ENCODE assay signal across 8 cellular contexts in genomic region chr14:89428556-89429196, GRCh38. TPM values are rescaled to one million over a fixed set of nuclear protein-coding genes. Genes with fewer than 3 reads are reported as not detected.
DNase-seq lines count a peak whose midpoint lies in the region; ATAC-seq, FAIRE-seq and TF ChIP-seq lines count a peak whose summit lies in the region.

No MANE protein-coding gene starts in this region.

- no peaks in the 10 kb centered on the region for H3K9me3 ChIP-seq in HepG2 (ENCODE audit: low read length)
- no peaks in the 10 kb centered on the region for H3K9me3 ChIP-seq in vagina

- H4K20me1 ChIP-seq in HepG2 (ENCODE audit: insufficient read depth, low read length) = no peaks in the 10 kb centered on the region

- 89% methylated on average over 12 of the region's 17 CpGs for WGBS in HepG2 (ENCODE audit: low lambda C conversion rate)

- no peak for TF ChIP-seq EP300 in HepG2 (IDR thresholded peaks at IDR 0.05; ENCODE audit: low read depth in 2 of 2, low read length in 2 of 2)
- no peak for TF ChIP-seq EP300 in HepG2 (CRISPR knock-in tag; IDR thresholded peaks at IDR 0.05; ENCODE audit: borderline replicate concordance)

- DNase-seq in Ammon's horn (ENCODE audit: low spot score) = peak; percentile 51
- DNase-seq in NCI-H1105 (lab: John Stamatoyannopoulos, UW) = peak; percentile 92
- no peak for DNase-seq in HepG2 (ENCODE audit: low spot score)
- no peak for DNase-seq in vagina (ENCODE audit: extremely low spot score in 2 of 2)
- DNase-seq in RPMI8226 = no peak
- no peak for DNase-seq in activated CD4-positive, alpha-beta T cell treated with anti-CD3 and anti-CD28 coated beads for 48 hours

- H3K4me1 ChIP-seq in HepG2 (ENCODE audit: insufficient read depth, low read length) (peaks cover 49% of the 10 kb centered on the region), vagina (peaks cover 53% of the 10 kb centered on the region)

- H3K9ac ChIP-seq in HepG2 (ENCODE audit: insufficient read depth, low read depth, low read length) = no peak overlapping the region

- CTCF ChIA-PET in HepG2 (lab: Yijun Ruan, JAX; ENCODE audit: low intra/inter-chr PET ratio, low total read pairs) = no interaction called here

- BruUV-seq in HepG2 (replicated peaks; lab: Mats Ljungman, UMichigan) = no TSS peak

- TF ChIP-seq CTCF in HepG2 (CRISPR knock-in tag; IDR thresholded peaks at IDR 0.05) (no peak), vagina (IDR thresholded peaks at IDR 0.05) (no peak)

- no peak overlapping the region for H3K4me2 ChIP-seq in HepG2 (ENCODE audit: low read depth, low read length)

- no peak for TF ChIP-seq POLR2A in HepG2 (IDR thresholded peaks at IDR 0.05; ENCODE audit: insufficient read depth in 1 of 2, low read depth in 2 of 2, low read length in 2 of 2)
- no peak for TF ChIP-seq POLR2A in vagina (IDR thresholded peaks at IDR 0.05)

- in situ Hi-C loops in HepG2 (cut with HindIII; ENCODE audit: extremely low pct_ligation_motif_present, low pct_unique_long_range_greater_than_20kb) = no loop called here

- H3K4me3 Mint-ChIP-seq in activated T-helper 17 cell treated with anti-CD3 and anti-CD28 coated beads, Interleukin-2, amount 50 U/mL, for 72 hours = peak overlapping the region; percentile 87

- H3K36me3 ChIP-seq in HepG2 (replicated peaks in 1 of 2; ENCODE audit: control insufficient read depth in 1 of 2, insufficient read depth in 2 of 2, low read length in 2 of 2) = no peaks in the 10 kb centered on the region
- no peaks in the 10 kb centered on the region for H3K36me3 ChIP-seq in vagina

- ATAC-seq in activated T-helper 17 cell treated with anti-CD3 and anti-CD28 coated beads, Interleukin-2, amount 50 U/mL, for 72 hours (replicated peaks) = no peak
- ATAC-seq in HepG2 (no peak), HG03432 (IDR thresholded peaks at IDR 0.05; ENCODE audit: unreplicated experiment) (no peak)

- H3K4me3 ChIP-seq in HepG2 (replicated peaks in 1 of 3; ENCODE audit: insufficient read depth in 1 of 3, low read depth in 2 of 3, low read length in 3 of 3) (no peak overlapping the region), vagina (peak overlapping the region in 1 of 2 donors; percentile 10)

- peaks cover 6% of the 10 kb centered on the region for H3K36me3 Mint-ChIP-seq in activated T-helper 17 cell treated with anti-CD3 and anti-CD28 coated beads, Interleukin-2, amount 50 U/mL, for 72 hours (ENCODE audit: low read depth)

- POLR2A ChIA-PET in HepG2 (lab: Yijun Ruan, JAX) = no interaction called here

- TF ChIP-seq RAD21 in HepG2 (CRISPR knock-in tag; IDR thresholded peaks at IDR 0.05) = no peak

- no peaks in the 10 kb centered on the region for H3K79me2 ChIP-seq in HepG2 (ENCODE audit: insufficient read depth, low read length)

- peak overlapping the region; percentile 97 for H3K27ac Mint-ChIP-seq in activated T-helper 17 cell treated with anti-CD3 and anti-CD28 coated beads, Interleukin-2, amount 50 U/mL, for 72 hours

- no peaks in the 10 kb centered on the region for H3K27me3 Mint-ChIP-seq in activated T-helper 17 cell treated with anti-CD3 and anti-CD28 coated beads, Interleukin-2, amount 50 U/mL, for 72 hours

- intact Hi-C loops in HepG2 (cut with micrococcal nuclease; ENCODE audit: unreplicated experiment) (no loop called here), vagina (cut with DNase I) (no loop called here)

- peaks cover 31% of the 10 kb centered on the region for H3K4me1 Mint-ChIP-seq in activated T-helper 17 cell treated with anti-CD3 and anti-CD28 coated beads, Interleukin-2, amount 50 U/mL, for 72 hours

- FAIRE-seq in HepG2 (lab: Jason Lieb, UNC) = no peak

- no peak overlapping the region for H2AFZ ChIP-seq in HepG2 (ENCODE audit: low read length)

- no peaks in the 10 kb centered on the region for H3K9me3 Mint-ChIP-seq in activated T-helper 17 cell treated with anti-CD3 and anti-CD28 coated beads, Interleukin-2, amount 50 U/mL, for 72 hours

- H3K27ac ChIP-seq in HepG2 (ENCODE audit: extremely low read length, insufficient read depth, low read length) (no peak overlapping the region), vagina (peak overlapping the region; percentile 81)

- H3K27me3 ChIP-seq in HepG2 (ENCODE audit: control insufficient read depth in 1 of 2, insufficient read depth in 2 of 2, low read length in 2 of 2) (no peaks in the 10 kb centered on the region), vagina (no peaks in the 10 kb centered on the region)

TF ChIP-seq in HepG2, 621 proteins besides CTCF, POLR2A, EP300 and RAD21 (continues in another document):
- TF ChIP-seq, protein P1, sequence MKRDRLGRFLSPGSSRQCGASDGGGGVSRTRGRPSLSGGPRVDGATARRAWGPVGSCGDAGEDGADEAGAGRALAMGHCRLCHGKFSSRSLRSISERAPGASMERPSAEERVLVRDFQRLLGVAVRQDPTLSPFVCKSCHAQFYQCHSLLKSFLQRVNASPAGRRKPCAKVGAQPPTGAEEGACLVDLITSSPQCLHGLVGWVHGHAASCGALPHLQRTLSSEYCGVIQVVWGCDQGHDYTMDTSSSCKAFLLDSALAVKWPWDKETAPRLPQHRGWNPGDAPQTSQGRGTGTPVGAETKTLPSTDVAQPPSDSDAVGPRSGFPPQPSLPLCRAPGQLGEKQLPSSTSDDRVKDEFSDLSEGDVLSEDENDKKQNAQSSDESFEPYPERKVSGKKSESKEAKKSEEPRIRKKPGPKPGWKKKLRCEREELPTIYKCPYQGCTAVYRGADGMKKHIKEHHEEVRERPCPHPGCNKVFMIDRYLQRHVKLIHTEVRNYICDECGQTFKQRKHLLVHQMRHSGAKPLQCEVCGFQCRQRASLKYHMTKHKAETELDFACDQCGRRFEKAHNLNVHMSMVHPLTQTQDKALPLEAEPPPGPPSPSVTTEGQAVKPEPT (CRISPR knock-in tag; IDR thresholded peaks at IDR 0.05; ENCODE audit: low read depth) = 0 out of 2 replicates have a peak, but pooled peaks have one; percentile 20
- TF ChIP-seq, protein P2, sequence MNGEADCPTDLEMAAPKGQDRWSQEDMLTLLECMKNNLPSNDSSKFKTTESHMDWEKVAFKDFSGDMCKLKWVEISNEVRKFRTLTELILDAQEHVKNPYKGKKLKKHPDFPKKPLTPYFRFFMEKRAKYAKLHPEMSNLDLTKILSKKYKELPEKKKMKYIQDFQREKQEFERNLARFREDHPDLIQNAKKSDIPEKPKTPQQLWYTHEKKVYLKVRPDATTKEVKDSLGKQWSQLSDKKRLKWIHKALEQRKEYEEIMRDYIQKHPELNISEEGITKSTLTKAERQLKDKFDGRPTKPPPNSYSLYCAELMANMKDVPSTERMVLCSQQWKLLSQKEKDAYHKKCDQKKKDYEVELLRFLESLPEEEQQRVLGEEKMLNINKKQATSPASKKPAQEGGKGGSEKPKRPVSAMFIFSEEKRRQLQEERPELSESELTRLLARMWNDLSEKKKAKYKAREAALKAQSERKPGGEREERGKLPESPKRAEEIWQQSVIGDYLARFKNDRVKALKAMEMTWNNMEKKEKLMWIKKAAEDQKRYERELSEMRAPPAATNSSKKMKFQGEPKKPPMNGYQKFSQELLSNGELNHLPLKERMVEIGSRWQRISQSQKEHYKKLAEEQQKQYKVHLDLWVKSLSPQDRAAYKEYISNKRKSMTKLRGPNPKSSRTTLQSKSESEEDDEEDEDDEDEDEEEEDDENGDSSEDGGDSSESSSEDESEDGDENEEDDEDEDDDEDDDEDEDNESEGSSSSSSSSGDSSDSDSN (CRISPR knock-in tag; IDR thresholded peaks at IDR 0.05) = 0 out of 2 replicates have a peak, but pooled peaks have one; percentile 22

RNA-seq across cellular contexts. Expression of gene FOXN3, which starts 11.6 kb away (rescaled TPM):
- 10 to 100 TPM; 56.9 to 82.3 TPM for total RNA-seq in activated T-helper 17 cell treated with anti-CD3 and anti-CD28 coated beads, Interleukin-2, amount 50 U/mL, for 72 hours
- 32.4 and 42.4 TPM in 2 replicates for total RNA-seq in HepG2 (2016; rRNA removed; fragmentation: Illumina TruSeq; extraction: Trizol)
- total RNA-seq in HepG2 (2016; cell fraction: cytosol; rRNA removed; fragmentation: Illumina TruSeq; extraction: Trizol; ENCODE audit: low read depth) = 21.8 and 24.1 TPM in 2 replicates
- 31.8 and 34.4 TPM in 2 replicates for total RNA-seq in HepG2 (2016; cell fraction: insoluble cytoplasmic fraction; rRNA removed; fragmentation: Illumina TruSeq; extraction: Trizol)
- 34.0 and 40.7 TPM in 2 replicates for total RNA-seq in HepG2 (2016; cell fraction: membrane; rRNA removed; fragmentation: Illumina TruSeq; extraction: Trizol)
- 56.5 and 60.0 TPM in 2 replicates for total RNA-seq in HepG2 (2016; cell fraction: nucleus; rRNA removed; fragmentation: Illumina TruSeq; extraction: Trizol)
- polyA plus RNA-seq in HepG2 (2011; rRNA removed) = 64.7 and 70.2 TPM in 2 replicates
- 47.5 and 57.5 TPM in 2 replicates for polyA plus RNA-seq in HepG2 (2011; cell fraction: cytosol; rRNA removed)
- 59.1 and 68.8 TPM in 2 replicates for polyA plus RNA-seq in HepG2 (2011; cell fraction: nucleus; rRNA removed)
- 75.4 and 83.5 TPM in 2 replicates for polyA plus RNA-seq in HepG2 (2012)
- polyA plus RNA-seq in HepG2 (2016; cell fraction: cytosol; fragmentation: Illumina TruSeq; extraction: Trizol; ENCODE audit: low read depth) = 12.3 and 14.4 TPM in 2 replicates
- 34.1 and 37.2 TPM in 2 replicates for polyA plus RNA-seq in HepG2 (2016; cell fraction: insoluble cytoplasmic fraction; fragmentation: Illumina TruSeq; extraction: Trizol; ENCODE audit: low read depth)
- 22.0 and 25.1 TPM in 2 replicates for polyA plus RNA-seq in HepG2 (2016; cell fraction: membrane; fragmentation: Illumina TruSeq; extraction: Trizol; ENCODE audit: low read depth)
- polyA plus RNA-seq in HepG2 (2016; cell fraction: nucleus; fragmentation: Illumina TruSeq; extraction: Trizol; ENCODE audit: insufficient read depth, low read depth) = 26.9 and 29.4 TPM in 2 replicates
- 33.5 and 214 TPM in 2 replicates for polyA minus RNA-seq in HepG2 (2011; rRNA and poly(A)+ RNA removed; ENCODE audit: low replicate concordance)
- 84.8 and 100 TPM in 2 replicates for polyA minus RNA-seq in HepG2 (2011; cell fraction: cytosol; rRNA and poly(A)+ RNA removed)
- polyA minus RNA-seq in HepG2 (2011; cell fraction: nucleus; rRNA and poly(A)+ RNA removed) = 187 and 226 TPM in 2 replicates
- total RNA-seq in vagina = 111 TPM

Comparison
In these comparisons a context has a peak if more than half of its experiments do, and no peak if none do; other contexts are left out.
1. DNase-seq: peak in Ammon's horn (single experiment) and NCI-H1105 (single experiment); none in HepG2 (single experiment), vagina (0 of 2), RPMI8226 (single experiment) and activated CD4-positive, alpha-beta T cell treated with anti-CD3 and anti-CD28 coated beads for 48 hours (single experiment).